ENCODE assay signal across 10 cellular contexts in the genomic region with DNA sequence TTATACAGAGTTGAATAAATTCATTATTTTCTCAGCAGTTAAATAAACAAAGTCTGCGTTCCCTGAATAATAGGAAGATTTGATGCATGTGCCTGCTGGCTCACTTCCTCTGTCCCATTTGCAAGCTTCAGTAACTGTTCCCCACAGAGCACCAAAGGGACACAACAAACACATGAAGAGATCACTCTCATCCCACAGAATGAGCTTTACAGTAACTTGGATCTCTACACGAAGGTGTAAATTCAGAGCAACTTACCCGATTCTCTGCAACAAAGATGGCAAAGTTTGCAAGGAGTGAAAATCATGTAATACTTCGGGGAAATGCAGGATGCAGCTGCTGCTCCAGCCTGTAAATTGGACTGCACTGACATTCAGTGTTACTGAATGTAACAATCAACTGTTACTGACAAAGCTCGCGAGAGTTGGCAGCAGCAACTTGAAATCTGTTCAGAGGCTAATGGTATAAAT. TPM values are rescaled to one million over a fixed set of nuclear protein-coding genes. Genes with fewer than 3 reads are reported as not detected.
DNase-seq lines count a peak whose midpoint lies in the region; ATAC-seq and TF ChIP-seq lines count a peak whose summit lies in the region.
"Had no signal": no experiment of that assay in that cellular context is flagged by ENCODE, and none has a peak within 500 bp of the region (broad histone marks: within the 10 kb centered on the region; RNA-seq: fewer than 3 reads in every experiment).

A gene (minus strand): TSS at position 366 of the 468 bp plus-strand sequence. CDS start 6,390 bp downstream, outside the sequence.

- intact Hi-C loops in body of pancreas (cut with DNase I): no loop called here

- WGBS in body of pancreas, 2 donors: 8 to 11% methylated on average over 6 of the region's 6 CpGs

- H3K36me3 ChIP-seq in body of pancreas (replicated peaks in 1 of 2; ENCODE audit: insufficient read depth in 1 of 2, low read depth in 2 of 2): no peaks in the 10 kb centered on the region

- H3K4me3 Mint-ChIP-seq in type B pancreatic cell (peak within 1 kb of the TSS; percentile 83), HFFc6 (no peak within 1 kb of the TSS)

- TF ChIP-seq POLR2A in body of pancreas (IDR thresholded peaks at IDR 0.05): peak in 2 of 3 donors; percentile 36 to 50

- DNase-seq in NCI-H1417 (lab: John Stamatoyannopoulos, UW): peak in 2 of 3 experiments; percentile 73 to 87
- DNase-seq in NCI-H1417 treated with DMSO at 0.1 percent for 48 hours (lab: John Stamatoyannopoulos, UW): no peak
- peak; percentile 34 to 67 (median 49) for DNase-seq in body of pancreas
- peak; percentile 47 for DNase-seq in inferior parietal cortex (ENCODE audit: extremely low spot score)
- no peak for DNase-seq in type B pancreatic cell (ENCODE audit: extremely low spot score, unreplicated experiment)
- DNase-seq in AG20443 (ENCODE audit: low spot score): no peak
- no peak for DNase-seq in HFFc6
- DNase-seq: MV-4-11 had no signal

- H3K27ac Mint-ChIP-seq in type B pancreatic cell: no peak within 1 kb of the TSS
- H3K27ac Mint-ChIP-seq in HFFc6: no peak within 1 kb of the TSS

- H3K27ac ChIP-seq in body of pancreas: peak within 1 kb of the TSS in 1 of 4 donors; percentile 29

- H3K36me3 Mint-ChIP-seq in type B pancreatic cell (no peaks in the 10 kb centered on the region), HFFc6 (ENCODE audit: low read depth) (no peaks in the 10 kb centered on the region)

- peaks cover 5% of the 10 kb centered on the region for H3K4me1 ChIP-seq in body of pancreas

- TF ChIP-seq CTCF in body of pancreas (IDR thresholded peaks at IDR 0.05) (no peak), type B pancreatic cell (conservative IDR thresholded peaks at IDR 0.05) (no peak), HFFc6 (IDR thresholded peaks at IDR 0.05) (no peak)

- no peak within 1 kb of the TSS for H3K4me3 ChIP-seq in body of pancreas
- H3K4me3 ChIP-seq: mucosa of descending colon had no signal

- H3K27me3 ChIP-seq in body of pancreas: no peaks in the 10 kb centered on the region

- H3K9me3 ChIP-seq in body of pancreas: no peaks in the 10 kb centered on the region
- H3K9me3 ChIP-seq: mucosa of descending colon had no signal

- H3K9me3 Mint-ChIP-seq in type B pancreatic cell (no peaks in the 10 kb centered on the region), HFFc6 (peaks cover 21% of the 10 kb centered on the region)

- ATAC-seq in body of pancreas (peak; percentile 67), GM21528 (IDR thresholded peaks at IDR 0.05; ENCODE audit: low FRiP score, unreplicated experiment) (no peak)
- ATAC-seq: mucosa of descending colon had no signal

- H3K27me3 Mint-ChIP-seq in type B pancreatic cell (no peaks in the 10 kb centered on the region), HFFc6 (ENCODE audit: insufficient read depth) (no peaks in the 10 kb centered on the region)

- H3K4me1 Mint-ChIP-seq in type B pancreatic cell (ENCODE audit: unreplicated experiment) (peaks cover 11% of the 10 kb centered on the region), HFFc6 (ENCODE audit: low read depth) (no peaks in the 10 kb centered on the region)

RNA-seq across cellular contexts. Expression of the gene that starts here (rescaled TPM):
- 1 to 10 TPM in 1 of 2 donors, under 1 TPM in 1; 0.52 to 4.0 TPM for total RNA-seq in body of pancreas
- 0.81 and 7.1 TPM in 2 replicates for total RNA-seq in type B pancreatic cell (ENCODE audit: low replicate concordance)
- total RNA-seq in HFFc6 (2021; fragmentation: NEBNext Ultra II Directional; extraction: Animal tissue kit (Norgen Biotek cat#: 25700)): not detected

Comparison
In these comparisons a context has a peak if more than half of its experiments do, and no peak if none do; other contexts are left out.
1. DNase-seq: peak in NCI-H1417 (2 of 3), body of pancreas (4 of 4) and inferior parietal cortex (single experiment); none in NCI-H1417 treated with DMSO at 0.1 percent for 48 hours (single experiment), type B pancreatic cell (single experiment), AG20443 (single experiment) and HFFc6 (single experiment).